ENCODE assay signal across 11 cellular contexts in the genomic region with DNA sequence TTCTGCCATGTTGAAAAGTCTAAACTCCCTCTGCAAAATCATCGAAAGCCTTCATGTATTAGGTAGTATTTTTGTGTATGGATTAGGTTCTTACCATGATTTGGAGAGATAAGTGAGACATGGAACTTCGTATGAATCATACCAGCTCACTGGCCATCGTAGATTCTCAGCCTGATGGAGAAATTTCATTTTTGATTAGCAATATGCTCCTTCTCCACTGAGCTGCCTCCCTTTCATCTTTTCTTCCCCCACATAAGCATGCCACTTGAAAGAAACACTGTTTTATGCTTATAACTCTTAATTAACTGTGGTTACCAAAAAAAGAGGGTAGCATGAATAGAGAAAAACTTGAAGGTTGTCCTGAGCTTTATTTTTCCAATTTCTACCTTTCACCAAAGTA.
DNase-seq lines count a peak whose midpoint lies in the region; ATAC-seq and TF ChIP-seq lines count a peak whose summit lies in the region.
"Had no signal": no experiment of that assay in that cellular context is flagged by ENCODE, and none has a peak within 500 bp of the region (broad histone marks: within the 10 kb centered on the region; RNA-seq: fewer than 3 reads in every experiment).

No MANE protein-coding gene starts in this region.

- DNase-seq in activated CD8-positive, alpha-beta memory T cell treated with anti-CD3 and anti-CD28 coated beads, Interleukin-2, amount 10 ng/mL, durations not matched to agents 7 days and 5 days = peak; percentile 12
- no peak for DNase-seq in activated CD8-positive, alpha-beta memory T cell treated with anti-CD3 and anti-CD28 coated beads for 24 hours
- no peak for DNase-seq in activated naive CD8-positive, alpha-beta T cell treated with anti-CD3 and anti-CD28 coated beads for 36 hours
- DNase-seq in hepatocyte (ENCODE audit: low spot score) = no peak
- no peak for DNase-seq in stimulated activated naive CD8-positive, alpha-beta T cell treated with anti-CD3 and anti-CD28 coated beads, Interleukin-15, amount 100 ng/mL, for 72 hours
- DNase-seq in coronary artery (ENCODE audit: low spot score) = no peak
- DNase-seq in NCI-H526 (lab: John Stamatoyannopoulos, UW) = no peak
- DNase-seq: ACHN; effector CD8-positive, alpha-beta T cell; left ventricle myocardium superior had no signal

- H3K27ac ChIP-seq in hepatocyte = peak overlapping the region; percentile 31
- H3K27ac ChIP-seq in coronary artery = no peak overlapping the region

- H3K27me3 ChIP-seq in hepatocyte = no peaks in the 10 kb centered on the region

- no peak overlapping the region for H2AFZ ChIP-seq in hepatocyte

- H3K9me3 Mint-ChIP-seq in activated CD8-positive, alpha-beta memory T cell treated with anti-CD3 and anti-CD28 coated beads, Interleukin-2, amount 10 ng/mL, durations not matched to agents 7 days and 5 days (ENCODE audit: low read depth) = peaks cover 3% of the 10 kb centered on the region
- H3K9me3 Mint-ChIP-seq in activated naive CD8-positive, alpha-beta T cell treated with anti-CD3 and anti-CD28 coated beads for 36 hours = peaks cover under 1% of the 10 kb centered on the region
- no peaks in the 10 kb centered on the region for H3K9me3 Mint-ChIP-seq in stimulated activated naive CD8-positive, alpha-beta T cell treated with anti-CD3 and anti-CD28 coated beads, Interleukin-15, amount 100 ng/mL, for 72 hours

- H3K4me3 ChIP-seq in hepatocyte (no peak overlapping the region), coronary artery (no peak overlapping the region)

- CTCF ChIA-PET in activated CD8-positive, alpha-beta memory T cell treated with anti-CD3 and anti-CD28 coated beads, Interleukin-2, amount 10 ng/mL, durations not matched to agents 7 days and 5 days (lab: Charles Lee) = interaction anchor here (0.6 to 4.9 kb wide), 11 partner anchors 10 to 237 kb away, joined by 3 to 26 read pairs (median 4); no protein-coding TSS in a partner anchor

- no peaks in the 10 kb centered on the region for H3K4me1 ChIP-seq in hepatocyte (ENCODE audit: insufficient read depth)

- WGBS in hepatocyte (ENCODE audit: low lambda C conversion rate, missing lambda C conversion rate) = 83% methylated on average over 3 of the region's 3 CpGs

- H4K20me1 ChIP-seq in hepatocyte (ENCODE audit: insufficient read depth, poor library complexity, severe bottlenecking) = peaks cover 14% of the 10 kb centered on the region

- peak overlapping the region; percentile 88 for H3K27ac Mint-ChIP-seq in activated CD8-positive, alpha-beta memory T cell treated with anti-CD3 and anti-CD28 coated beads, Interleukin-2, amount 10 ng/mL, durations not matched to agents 7 days and 5 days
- peak overlapping the region; percentile 94 for H3K27ac Mint-ChIP-seq in activated naive CD8-positive, alpha-beta T cell treated with anti-CD3 and anti-CD28 coated beads for 36 hours
- peak overlapping the region; percentile 93 to 97 for H3K27ac Mint-ChIP-seq in stimulated activated naive CD8-positive, alpha-beta T cell treated with anti-CD3 and anti-CD28 coated beads, Interleukin-15, amount 100 ng/mL, for 72 hours

- no peak overlapping the region for H3K4me2 ChIP-seq in hepatocyte

- TF ChIP-seq CTCF in hepatocyte (IDR thresholded peaks at IDR 0.05; ENCODE audit: poor library complexity) (no peak), coronary artery (IDR thresholded peaks at IDR 0.05) (no peak)

- peak overlapping the region; percentile 67 for H3K4me3 Mint-ChIP-seq in activated CD8-positive, alpha-beta memory T cell treated with anti-CD3 and anti-CD28 coated beads, Interleukin-2, amount 10 ng/mL, durations not matched to agents 7 days and 5 days
- H3K4me3 Mint-ChIP-seq in activated naive CD8-positive, alpha-beta T cell treated with anti-CD3 and anti-CD28 coated beads for 36 hours = peak overlapping the region; percentile 67
- H3K4me3 Mint-ChIP-seq in stimulated activated naive CD8-positive, alpha-beta T cell treated with anti-CD3 and anti-CD28 coated beads, Interleukin-15, amount 100 ng/mL, for 72 hours = peak overlapping the region; percentile 73 to 77

- H3K36me3 ChIP-seq in hepatocyte (replicated peaks; ENCODE audit: insufficient read depth, low read depth) = no peaks in the 10 kb centered on the region

- peaks cover 28% of the 10 kb centered on the region for H3K36me3 Mint-ChIP-seq in activated CD8-positive, alpha-beta memory T cell treated with anti-CD3 and anti-CD28 coated beads, Interleukin-2, amount 10 ng/mL, durations not matched to agents 7 days and 5 days
- peaks cover 62% of the 10 kb centered on the region for H3K36me3 Mint-ChIP-seq in activated naive CD8-positive, alpha-beta T cell treated with anti-CD3 and anti-CD28 coated beads for 36 hours

- no peaks in the 10 kb centered on the region for H3K9me2 ChIP-seq in hepatocyte (replicated peaks; ENCODE audit: insufficient read depth)

- peaks cover 69% of the 10 kb centered on the region for H3K4me1 Mint-ChIP-seq in activated CD8-positive, alpha-beta memory T cell treated with anti-CD3 and anti-CD28 coated beads, Interleukin-2, amount 10 ng/mL, durations not matched to agents 7 days and 5 days
- peaks cover 89% of the 10 kb centered on the region for H3K4me1 Mint-ChIP-seq in activated naive CD8-positive, alpha-beta T cell treated with anti-CD3 and anti-CD28 coated beads for 36 hours
- H3K4me1 Mint-ChIP-seq in stimulated activated naive CD8-positive, alpha-beta T cell treated with anti-CD3 and anti-CD28 coated beads, Interleukin-15, amount 100 ng/mL, for 72 hours = peaks cover 92% of the 10 kb centered on the region

- ATAC-seq in activated CD8-positive, alpha-beta memory T cell treated with anti-CD3 and anti-CD28 coated beads, Interleukin-2, amount 10 ng/mL, durations not matched to agents 7 days and 5 days = peak; percentile 10
- ATAC-seq in stimulated activated naive CD8-positive, alpha-beta T cell treated with anti-CD3 and anti-CD28 coated beads, Interleukin-15, amount 100 ng/mL, for 72 hours = peak; percentile 44
- no peak for ATAC-seq in esophagus mucosa
- ATAC-seq: left ventricle myocardium superior had no signal

- H3K9me3 ChIP-seq in hepatocyte (ENCODE audit: low read depth) = no peaks in the 10 kb centered on the region

- H3K79me2 ChIP-seq in hepatocyte = peaks cover 84% of the 10 kb centered on the region

- H3K27me3 Mint-ChIP-seq in activated CD8-positive, alpha-beta memory T cell treated with anti-CD3 and anti-CD28 coated beads, Interleukin-2, amount 10 ng/mL, durations not matched to agents 7 days and 5 days = no peaks in the 10 kb centered on the region
- H3K27me3 Mint-ChIP-seq in activated naive CD8-positive, alpha-beta T cell treated with anti-CD3 and anti-CD28 coated beads for 36 hours = no peaks in the 10 kb centered on the region
- no peaks in the 10 kb centered on the region for H3K27me3 Mint-ChIP-seq in stimulated activated naive CD8-positive, alpha-beta T cell treated with anti-CD3 and anti-CD28 coated beads, Interleukin-15, amount 100 ng/mL, for 72 hours
